8 cellular contexts compared by ENCODE assay signal in the genomic region with DNA sequence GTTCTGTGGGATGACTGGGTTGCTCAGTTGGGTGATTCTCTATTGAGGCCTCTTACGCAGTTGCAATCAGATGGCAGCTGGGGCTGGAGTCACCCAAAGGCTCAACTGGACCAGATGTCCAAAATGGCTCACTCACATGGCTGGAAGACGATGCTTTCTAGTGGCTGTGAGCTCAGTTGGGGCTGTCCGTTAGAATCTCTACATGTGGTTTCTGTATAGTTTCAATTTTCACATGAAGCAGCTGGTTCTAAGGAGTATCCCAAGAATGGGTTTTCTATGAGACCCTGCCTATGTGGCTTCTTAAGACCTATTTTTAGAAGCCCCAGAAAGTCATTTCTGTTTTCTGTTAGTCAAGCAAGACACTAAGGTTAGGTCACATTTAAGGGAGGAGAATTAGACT. TPM values are rescaled to one million over a fixed set of nuclear protein-coding genes. Genes with fewer than 3 reads are reported as not detected.
DNase-seq lines count a peak whose midpoint lies in the region; ATAC-seq and TF ChIP-seq lines count a peak whose summit lies in the region.

No MANE protein-coding gene starts in this region.

- no peaks in the 10 kb centered on the region for H3K9me3 Mint-ChIP-seq in nephron progenitor cell

- ATAC-seq in left lung = no peak

- intact Hi-C loops in left lung (cut with DNase I) = no loop called here

- no peaks in the 10 kb centered on the region for H3K27me3 Mint-ChIP-seq in nephron progenitor cell (ENCODE audit: low read depth, poor library complexity)

- H3K36me3 ChIP-seq in HEK293 (ENCODE audit: control insufficient read depth in 2 of 2, insufficient read depth in 1 of 2, low read length in 2 of 2) (peaks cover 19 to 79% of the 10 kb centered on the region in 2 experiments), left lung (peaks cover 0 to 65% of the 10 kb centered on the region in 2 donors)

- no peak overlapping the region for H3K4me3 ChIP-seq in HEK293 (ENCODE audit: low read depth, low read length)
- no peak overlapping the region for H3K4me3 ChIP-seq in left lung

- CTCF ChIA-PET in HEK293 (lab: Yijun Ruan, JAX) = interaction anchor here (1.2 to 1.7 kb wide), 4 partner anchors 17 to 39 kb away, joined by 3 to 6 read pairs (median 4); a partner anchor contains a TSS

- no peak for TF ChIP-seq CTCF in HEK293 (tag by site-specific recombination; IDR thresholded peaks at IDR 0.05)
- no peak for TF ChIP-seq CTCF in nephron progenitor cell (IDR thresholded peaks at IDR 0.05)
- no peak for TF ChIP-seq CTCF in left lung (IDR thresholded peaks at IDR 0.05)

- peaks cover 86% of the 10 kb centered on the region for H3K4me1 Mint-ChIP-seq in nephron progenitor cell

- POLR2A ChIA-PET in HEK293 (lab: Yijun Ruan, JAX) = interaction anchor here (0.9 to 1.5 kb wide), 4 partner anchors 10 to 54 kb away, joined by 3 to 12 read pairs (median 4); a partner anchor contains a TSS

- H3K4me3 Mint-ChIP-seq in nephron progenitor cell = no peak overlapping the region

- H3K27ac Mint-ChIP-seq in nephron progenitor cell = peak overlapping the region; percentile 87

- no peaks in the 10 kb centered on the region for H3K27me3 ChIP-seq in left lung

- DNase-seq in NCI-H82 (lab: John Stamatoyannopoulos, UW) (peak; percentile 48), NCI-H82 treated with DMSO at 0.1 percent for 48 hours (lab: John Stamatoyannopoulos, UW; ENCODE audit: unreplicated experiment) (no peak), NAMALWA (ENCODE audit: low spot score) (peak; percentile 46), nephron progenitor cell (no peak), NCI-H146 treated with DMSO at 0.1 percent for 48 hours (lab: John Stamatoyannopoulos, UW; ENCODE audit: unreplicated experiment) (no peak), left lung (no peak), NCI-H2029 treated with DMSO at 0.1 percent for 48 hours (lab: John Stamatoyannopoulos, UW) (no peak)

- H3K27ac ChIP-seq in HEK293 (ENCODE audit: extremely low read depth, low read depth, low read length) = peak overlapping the region; percentile 42; the same call in 1 of the 2 replicates
- peak overlapping the region in 1 of 2 donors; percentile 89 for H3K27ac ChIP-seq in left lung

- H3K9me3 ChIP-seq in HEK293 (ENCODE audit: control insufficient read depth, insufficient read depth, low read depth, low read length) (no peaks in the 10 kb centered on the region), left lung (no peaks in the 10 kb centered on the region)

- peaks cover 65% of the 10 kb centered on the region for H3K36me3 Mint-ChIP-seq in nephron progenitor cell (ENCODE audit: low read depth)

- 0 out of 2 replicates have a peak, but pooled peaks cover 2% of the 10 kb centered on the region for H3K4me1 ChIP-seq in HEK293 (ENCODE audit: control insufficient read depth, insufficient read depth, low read length)
- H3K4me1 ChIP-seq in left lung = peaks cover 21 to 81% of the 10 kb centered on the region in 2 donors

TF ChIP-seq in HEK293, 187 proteins besides CTCF, POLR2A, EP300 and RAD21:
- TF ChIP-seq ZIC2 (tag by site-specific recombination; IDR thresholded peaks at IDR 0.05) = no peak
- TF ChIP-seq ZNF610 (tag by site-specific recombination; IDR thresholded peaks at IDR 0.05; ENCODE audit: borderline replicate concordance) = no peak
- 0 out of 2 replicates have a peak, but pooled peaks have one; percentile 6 for TF ChIP-seq ZNF394 (tag by site-specific recombination; IDR thresholded peaks at IDR 0.05; ENCODE audit: borderline replicate concordance)
- no peak for TF ChIP-seq ZNF585B (tag by site-specific recombination; IDR thresholded peaks at IDR 0.05)
- TF ChIP-seq, protein P1, sequence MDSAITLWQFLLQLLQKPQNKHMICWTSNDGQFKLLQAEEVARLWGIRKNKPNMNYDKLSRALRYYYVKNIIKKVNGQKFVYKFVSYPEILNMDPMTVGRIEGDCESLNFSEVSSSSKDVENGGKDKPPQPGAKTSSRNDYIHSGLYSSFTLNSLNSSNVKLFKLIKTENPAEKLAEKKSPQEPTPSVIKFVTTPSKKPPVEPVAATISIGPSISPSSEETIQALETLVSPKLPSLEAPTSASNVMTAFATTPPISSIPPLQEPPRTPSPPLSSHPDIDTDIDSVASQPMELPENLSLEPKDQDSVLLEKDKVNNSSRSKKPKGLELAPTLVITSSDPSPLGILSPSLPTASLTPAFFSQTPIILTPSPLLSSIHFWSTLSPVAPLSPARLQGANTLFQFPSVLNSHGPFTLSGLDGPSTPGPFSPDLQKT (IDR thresholded peaks at IDR 0.05; ENCODE audit: borderline replicate concordance, low read depth, low read length) = no peak
- no peak for TF ChIP-seq WT1 (tag by site-specific recombination; IDR thresholded peaks at IDR 0.05)
- no peak for TF ChIP-seq ZNF658 (tag by site-specific recombination; IDR thresholded peaks at IDR 0.05)
- no peak for TF ChIP-seq ZNF391 (tag by site-specific recombination; IDR thresholded peaks at IDR 0.05; ENCODE audit: borderline replicate concordance, low read depth)

RNA-seq across cellular contexts. Expression of a gene that starts 4.4 kb away (rescaled TPM):
- 100 to 1,000 TPM; 212 to 251 TPM for total RNA-seq in left lung

RNA-seq across cellular contexts. Expression of a gene that starts 31.9 kb away (rescaled TPM):
- 1 to 10 TPM; 1.5 to 1.8 TPM for total RNA-seq in left lung

RNA-seq across cellular contexts. Expression of a gene that starts 32.0 kb away (rescaled TPM):
- 10 to 100 TPM; 13.4 to 17.3 TPM for total RNA-seq in left lung

Comparison
In these comparisons a context has a peak if more than half of its experiments do, and no peak if none do; other contexts are left out.
1. DNase-seq: peak in NCI-H82 (single experiment) and NAMALWA (single experiment); none in NCI-H82 treated with DMSO at 0.1 percent for 48 hours (single experiment), nephron progenitor cell (single experiment), NCI-H146 treated with DMSO at 0.1 percent for 48 hours (single experiment), left lung (0 of 2) and NCI-H2029 treated with DMSO at 0.1 percent for 48 hours (single experiment).